In genomic region chr18:37314534-37314933, GRCh38 we compare ENCODE assay signal across 21 cellular contexts.
"Had no signal": no experiment of that assay in that cellular context is flagged by ENCODE, and none has a peak within 500 bp of the region (broad histone marks: within the 10 kb centered on the region; RNA-seq: fewer than 3 reads in every experiment).

No MANE protein-coding gene starts in this region.

- H3K4me1 ChIP-seq: colonic mucosa, prostate gland, right atrium auricular region, tibial artery, uterus had no signal

- DNase-seq: activated CD4-positive, alpha-beta T cell treated with anti-CD3 and anti-CD28 coated beads, Interleukin-2, amount 10 ng/mL, durations not matched to agents 7 days and 5 days; activated CD8-positive, alpha-beta T cell treated with anti-CD3 and anti-CD28 coated beads, Interleukin-2, amount 10 ng/mL, durations not matched to agents 7 days and 5 days; activated effector memory CD4-positive, alpha-beta T cell treated with Interleukin-2 at 50 U/mL for 16 hours; activated naive CD4-positive, alpha-beta T cell treated with anti-CD3 and anti-CD28 coated beads, Interleukin-2, amount 10 ng/mL, durations not matched to agents 7 days and 5 days; activated naive CD8-positive, alpha-beta T cell treated with anti-CD3 and anti-CD28 coated beads, Interleukin-2, amount 50 U/mL, for 24 hours; activated T-cell treated with anti-CD3 and anti-CD28 coated beads, Interleukin-2, amount 50 U/mL, for 24 hours; aorta; brain microvascular endothelial cell; central memory CD4-positive, alpha-beta T cell; colonic mucosa; foreskin melanocyte; immature natural killer cell; mucosa of descending colon; naive B cell; stimulated activated naive CD8-positive, alpha-beta T cell treated with anti-CD3 and anti-CD28 coated beads, Interleukin-15, Interleukin-2, amounts not matched to agents 100 U/mL and 50 U/mL, for 24 hours; substantia nigra; T-helper 9 cell; tibial artery; uterus had no signal

- H3K4me3 ChIP-seq: colonic mucosa, mucosa of descending colon, prostate gland, right atrium auricular region, tibial artery, uterus had no signal

- H3K27me3 ChIP-seq: brain microvascular endothelial cell, colonic mucosa, right atrium auricular region, uterus had no signal

- H3K27ac ChIP-seq: brain microvascular endothelial cell, colonic mucosa, prostate gland, right atrium auricular region, tibial artery, uterus had no signal

- H3K36me3 ChIP-seq: brain microvascular endothelial cell, colonic mucosa, prostate gland, right atrium auricular region, tibial artery, uterus had no signal

- ATAC-seq: activated CD8-positive, alpha-beta T cell treated with anti-CD3 and anti-CD28 coated beads, Interleukin-2, amount 10 ng/mL, durations not matched to agents 7 days and 5 days; activated naive CD8-positive, alpha-beta T cell treated with anti-CD3 and anti-CD28 coated beads, Interleukin-2, amount 50 U/mL, for 24 hours; mucosa of descending colon; stimulated activated naive CD8-positive, alpha-beta T cell treated with anti-CD3 and anti-CD28 coated beads, Interleukin-15, Interleukin-2, amounts not matched to agents 100 U/mL and 50 U/mL, for 24 hours had no signal

- H3K9me3 ChIP-seq: colonic mucosa, mucosa of descending colon, prostate gland, right atrium auricular region, tibial artery, uterus had no signal
